21 cellular contexts compared by ENCODE assay signal in the genomic region with DNA sequence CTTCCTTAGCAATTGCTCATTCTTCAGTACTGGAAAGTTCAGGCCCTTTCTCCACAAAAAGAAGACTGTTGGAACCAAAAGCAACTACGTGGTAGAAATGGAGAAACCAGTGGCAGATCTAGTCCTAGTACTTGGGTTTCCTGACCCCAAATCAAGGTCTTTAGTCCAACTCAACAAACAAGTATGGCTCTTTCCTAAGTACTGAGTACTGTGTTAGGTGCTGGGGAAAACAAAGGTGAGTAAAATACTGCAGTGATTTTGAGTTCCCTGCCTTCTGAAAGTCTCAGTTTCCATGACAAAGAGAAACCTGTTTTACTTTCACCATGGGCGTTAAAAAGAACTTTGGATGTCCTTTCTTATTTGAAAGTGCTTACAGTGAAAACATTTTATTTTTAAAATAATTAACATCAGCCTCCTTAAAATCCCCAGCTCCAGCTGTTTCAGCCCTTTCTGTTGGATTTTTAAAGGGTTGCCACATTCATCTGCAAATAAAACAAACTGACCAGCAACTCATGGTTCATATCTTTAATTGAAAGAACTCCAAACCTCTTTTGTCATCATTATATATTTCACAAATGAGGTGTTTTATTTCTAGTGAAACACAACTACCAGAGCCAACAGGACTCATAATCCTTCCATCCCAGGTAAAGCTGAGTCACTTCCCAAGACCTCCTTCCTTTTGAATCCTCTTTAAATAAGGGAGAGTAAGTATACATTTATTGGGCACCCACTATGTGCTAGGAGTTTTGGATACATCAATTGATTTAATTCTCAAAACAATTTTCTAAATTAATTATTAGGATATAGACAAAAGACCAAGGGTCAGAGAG. TPM values are rescaled to one million over a fixed set of nuclear protein-coding genes. Genes with fewer than 3 reads are reported as not detected.
"Had no signal": no experiment of that assay in that cellular context is flagged by ENCODE, and none has a peak within 500 bp of the region (broad histone marks: within the 10 kb centered on the region; RNA-seq: fewer than 3 reads in every experiment).

No MANE protein-coding gene starts in this region.

- H3K27ac ChIP-seq: prostate gland had no signal

- ATAC-seq: left lobe of liver; natural killer cell treated with Interleukin-12 subunit alpha and Interleukin-12 subunit beta and Interleukin-15 and Interleukin-18, amount 100 ng/mL, for 72 hours; right cardiac atrium had no signal

- H3K27me3 Mint-ChIP-seq: activated CD4-positive, alpha-beta memory T cell treated with anti-CD3 and anti-CD28 coated beads for 36 hours; activated T-cell treated with anti-CD3 and anti-CD28 coated beads, Interleukin-2, amount 50 U/mL, for 24 hours; type B pancreatic cell had no signal

- H3K27ac Mint-ChIP-seq: activated CD4-positive, alpha-beta memory T cell treated with anti-CD3 and anti-CD28 coated beads for 36 hours; activated T-cell treated with anti-CD3 and anti-CD28 coated beads, Interleukin-2, amount 50 U/mL, for 24 hours; natural killer cell treated with Interleukin-12 subunit alpha and Interleukin-12 subunit beta and Interleukin-15 and Interleukin-18, amount 100 ng/mL, for 72 hours; type B pancreatic cell had no signal

- H3K9me3 Mint-ChIP-seq: activated CD4-positive, alpha-beta memory T cell treated with anti-CD3 and anti-CD28 coated beads for 36 hours; activated T-cell treated with anti-CD3 and anti-CD28 coated beads, Interleukin-2, amount 50 U/mL, for 24 hours; natural killer cell treated with Interleukin-12 subunit alpha and Interleukin-12 subunit beta and Interleukin-15 and Interleukin-18, amount 100 ng/mL, for 72 hours had no signal

- H3K4me1 ChIP-seq: prostate gland had no signal

- FAIRE-seq: astrocyte had no signal

- DNase-seq: activated CD4-positive, alpha-beta memory T cell treated with anti-CD3 and anti-CD28 coated beads for 36 hours; activated effector memory CD4-positive, alpha-beta T cell treated with Interleukin-2 at 50 U/mL for 16 hours; activated naive CD4-positive, alpha-beta T cell treated with anti-CD3 and anti-CD28 coated beads, Interleukin-2, amount 50 U/mL, for 16 hours; activated T-cell treated with anti-CD3 and anti-CD28 coated beads, Interleukin-2, amount 50 U/mL, for 24 hours; foreskin fibroblast; glutamatergic neuron; islet precursor cell; nucleus accumbens; right cardiac atrium; stimulated activated CD4-positive, alpha-beta T cell treated with anti-CD3 and anti-CD28 coated beads, Interleukin-4, amount 100 ng/mL, for 4 hours; stimulated activated CD8-positive, alpha-beta memory T cell treated with anti-CD3 and anti-CD28 coated beads, Interleukin-4, amount 100 ng/mL, for 48 hours; stimulated activated naive CD4-positive, alpha-beta T cell treated with Interleukin-2 at 50 U/mL for 16 hours; substantia nigra; T-helper 1 cell; T1000 had no signal

- H3K36me3 ChIP-seq: prostate gland had no signal

- H3K4me2 ChIP-seq: smooth muscle cell had no signal

- H3K4me3 Mint-ChIP-seq: activated CD4-positive, alpha-beta memory T cell treated with anti-CD3 and anti-CD28 coated beads for 36 hours; activated T-cell treated with anti-CD3 and anti-CD28 coated beads, Interleukin-2, amount 50 U/mL, for 24 hours; natural killer cell treated with Interleukin-12 subunit alpha and Interleukin-12 subunit beta and Interleukin-15 and Interleukin-18, amount 100 ng/mL, for 72 hours; type B pancreatic cell had no signal

- H3K9me3 ChIP-seq: prostate gland had no signal

- H3K36me3 Mint-ChIP-seq: activated CD4-positive, alpha-beta memory T cell treated with anti-CD3 and anti-CD28 coated beads for 36 hours; natural killer cell treated with Interleukin-12 subunit alpha and Interleukin-12 subunit beta and Interleukin-15 and Interleukin-18, amount 100 ng/mL, for 72 hours had no signal

- H3K4me3 ChIP-seq: prostate gland, smooth muscle cell had no signal

RNA-seq across cellular contexts. Expression of gene PLPP3, which starts 35.4 kb away (rescaled TPM):
- total RNA-seq: activated CD4-positive, alpha-beta memory T cell treated with anti-CD3 and anti-CD28 coated beads for 36 hours had no signal
